Comparison of ENCODE assay signal across 1 cellular context in the genomic region with DNA sequence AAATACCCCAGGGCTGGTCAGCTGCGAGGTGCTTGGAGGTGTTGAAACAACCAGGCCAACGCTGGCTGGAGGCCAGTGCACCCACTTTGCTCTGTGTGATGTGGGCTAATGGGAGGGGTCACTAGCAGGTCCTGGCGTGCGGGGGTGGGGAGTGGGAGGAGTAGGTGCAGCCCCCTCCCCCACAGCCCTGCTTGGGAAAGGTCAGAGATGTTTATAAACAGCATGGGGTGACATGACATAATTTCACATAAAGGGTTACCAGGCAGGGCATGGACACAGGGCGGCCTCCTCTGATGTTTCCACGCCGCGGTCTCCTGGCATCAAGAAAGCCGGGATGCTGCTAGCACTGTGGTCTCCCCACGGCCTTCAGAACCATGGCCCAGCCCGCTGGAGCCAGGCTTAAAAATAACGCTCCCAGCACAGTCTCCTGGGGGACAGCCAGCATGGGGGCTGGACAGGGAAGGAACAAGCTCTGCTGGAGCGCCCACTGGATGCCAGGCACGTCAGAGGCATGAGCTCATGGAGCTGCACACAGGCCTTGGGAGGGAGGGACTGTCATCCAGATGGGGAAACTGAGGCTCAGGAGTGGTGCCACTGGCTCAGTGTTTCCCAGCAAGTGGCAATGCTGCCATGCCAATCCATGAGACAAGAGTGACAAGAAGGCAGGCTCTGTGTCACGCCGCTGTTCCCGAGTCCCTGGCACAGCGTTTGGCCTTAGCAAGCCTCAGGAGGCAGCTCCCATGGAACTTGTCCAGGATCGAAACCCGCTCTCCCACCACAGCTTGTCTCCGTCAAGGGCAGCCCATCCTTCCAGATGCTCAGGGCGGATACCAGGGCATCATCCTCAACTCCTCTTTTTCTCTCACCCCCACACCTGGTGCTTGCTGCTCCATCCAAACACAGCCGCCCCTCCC.
TF ChIP-seq lines count a peak whose summit lies in the region.

No MANE protein-coding gene starts in this region.

TF ChIP-seq in HepG2, 621 proteins besides CTCF, POLR2A, EP300 and RAD21 (continued from another document and continues in another):
- TF ChIP-seq, protein P1, sequence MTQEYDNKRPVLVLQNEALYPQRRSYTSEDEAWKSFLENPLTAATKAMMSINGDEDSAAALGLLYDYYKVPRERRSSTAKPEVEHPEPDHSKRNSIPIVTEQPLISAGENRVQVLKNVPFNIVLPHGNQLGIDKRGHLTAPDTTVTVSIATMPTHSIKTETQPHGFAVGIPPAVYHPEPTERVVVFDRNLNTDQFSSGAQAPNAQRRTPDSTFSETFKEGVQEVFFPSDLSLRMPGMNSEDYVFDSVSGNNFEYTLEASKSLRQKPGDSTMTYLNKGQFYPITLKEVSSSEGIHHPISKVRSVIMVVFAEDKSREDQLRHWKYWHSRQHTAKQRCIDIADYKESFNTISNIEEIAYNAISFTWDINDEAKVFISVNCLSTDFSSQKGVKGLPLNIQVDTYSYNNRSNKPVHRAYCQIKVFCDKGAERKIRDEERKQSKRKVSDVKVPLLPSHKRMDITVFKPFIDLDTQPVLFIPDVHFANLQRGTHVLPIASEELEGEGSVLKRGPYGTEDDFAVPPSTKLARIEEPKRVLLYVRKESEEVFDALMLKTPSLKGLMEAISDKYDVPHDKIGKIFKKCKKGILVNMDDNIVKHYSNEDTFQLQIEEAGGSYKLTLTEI (CRISPR knock-in tag; conservative IDR thresholded peaks at IDR 0.05), result no peak
- TF ChIP-seq ZNF607 (CRISPR knock-in tag; IDR thresholded peaks at IDR 0.05; ENCODE audit: borderline replicate concordance) (peak; percentile 60; the same call in 1 of the 2 replicates), MEF2D (CRISPR knock-in tag; IDR thresholded peaks at IDR 0.05) (peak; percentile 99), STAG1 (CRISPR knock-in tag; IDR thresholded peaks at IDR 0.05) (peak; percentile 51), ZMYM4 (CRISPR knock-in tag; IDR thresholded peaks at IDR 0.05) (peak; percentile 96), ZFP36L1 (CRISPR knock-in tag; IDR thresholded peaks at IDR 0.05) (peak; percentile 96), ZNF180 (CRISPR knock-in tag; IDR thresholded peaks at IDR 0.05; ENCODE audit: borderline replicate concordance, low read depth) (no peak), TEAD2 (CRISPR knock-in tag; IDR thresholded peaks at IDR 0.05) (no peak; the same call in 1 of the 2 replicates), TEAD3 (CRISPR knock-in tag; optimal IDR thresholded peaks at IDR 0.05; ENCODE audit: borderline replicate concordance) (peak; percentile 88), KAT7 (CRISPR knock-in tag; IDR thresholded peaks at IDR 0.05; ENCODE audit: borderline replicate concordance) (peak; percentile 92; the same call in 1 of the 2 replicates), ZNF768 (CRISPR knock-in tag; IDR thresholded peaks at IDR 0.05) (peak; percentile 31), AGO2 (optimal IDR thresholded peaks at IDR 0.05; ENCODE audit: low read depth, low read length) (peak; percentile 86), SALL2 (CRISPR knock-in tag; IDR thresholded peaks at IDR 0.05) (peak; percentile 93), SMAD9 (CRISPR knock-in tag; IDR thresholded peaks at IDR 0.05) (0 out of 2 replicates have a peak, but pooled peaks have one; percentile 71), HMG20B (CRISPR knock-in tag; conservative IDR thresholded peaks at IDR 0.05) (peak; percentile 94), ZSCAN22 (CRISPR knock-in tag; IDR thresholded peaks at IDR 0.05) (0 out of 2 replicates have a peak, but pooled peaks have one; percentile 80), TAF1 (CRISPR knock-in tag; IDR thresholded peaks at IDR 0.05) (peak; percentile 62), SMAD3 (CRISPR knock-in tag; IDR thresholded peaks at IDR 0.05) (peak; percentile 92), MATR3 (CRISPR knock-in tag; IDR thresholded peaks at IDR 0.05) (0 out of 2 replicates have a peak, but pooled peaks have one; percentile 74), ZNF572 (CRISPR knock-in tag; IDR thresholded peaks at IDR 0.05) (no peak), ZSCAN20 (CRISPR knock-in tag; IDR thresholded peaks at IDR 0.05; ENCODE audit: borderline replicate concordance) (peak; percentile 19; the same call in 1 of the 2 replicates), SMARCE1 (IDR thresholded peaks at IDR 0.05; ENCODE audit: borderline replicate concordance) (no peak), KDM1A (CRISPR knock-in tag; IDR thresholded peaks at IDR 0.05) (peak; percentile 72), RXRA (CRISPR knock-in tag; IDR thresholded peaks at IDR 0.05) (peak; percentile 100), AKAP8 (CRISPR knock-in tag; IDR thresholded peaks at IDR 0.05) (peak; percentile 93), ZNF24 (IDR thresholded peaks at IDR 0.05) (no peak), ZNF136 (CRISPR knock-in tag; IDR thresholded peaks at IDR 0.05; ENCODE audit: low read depth) (0 out of 2 replicates have a peak, but pooled peaks have one; percentile 72), CBX5 (CRISPR knock-in tag; IDR thresholded peaks at IDR 0.05; ENCODE audit: borderline replicate concordance) (peak; percentile 99)
- TF ChIP-seq, protein P2, sequence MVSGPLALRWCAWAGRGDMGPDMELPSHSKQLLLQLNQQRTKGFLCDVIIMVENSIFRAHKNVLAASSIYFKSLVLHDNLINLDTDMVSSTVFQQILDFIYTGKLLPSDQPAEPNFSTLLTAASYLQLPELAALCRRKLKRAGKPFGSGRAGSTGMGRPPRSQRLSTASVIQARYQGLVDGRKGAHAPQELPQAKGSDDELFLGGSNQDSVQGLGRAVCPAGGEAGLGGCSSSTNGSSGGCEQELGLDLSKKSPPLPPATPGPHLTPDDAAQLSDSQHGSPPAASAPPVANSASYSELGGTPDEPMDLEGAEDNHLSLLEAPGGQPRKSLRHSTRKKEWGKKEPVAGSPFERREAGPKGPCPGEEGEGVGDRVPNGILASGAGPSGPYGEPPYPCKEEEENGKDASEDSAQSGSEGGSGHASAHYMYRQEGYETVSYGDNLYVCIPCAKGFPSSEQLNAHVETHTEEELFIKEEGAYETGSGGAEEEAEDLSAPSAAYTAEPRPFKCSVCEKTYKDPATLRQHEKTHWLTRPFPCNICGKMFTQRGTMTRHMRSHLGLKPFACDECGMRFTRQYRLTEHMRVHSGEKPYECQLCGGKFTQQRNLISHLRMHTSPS (CRISPR knock-in tag; IDR thresholded peaks at IDR 0.05; ENCODE audit: low read depth), result peak; percentile 99
- TF ChIP-seq, protein P3, sequence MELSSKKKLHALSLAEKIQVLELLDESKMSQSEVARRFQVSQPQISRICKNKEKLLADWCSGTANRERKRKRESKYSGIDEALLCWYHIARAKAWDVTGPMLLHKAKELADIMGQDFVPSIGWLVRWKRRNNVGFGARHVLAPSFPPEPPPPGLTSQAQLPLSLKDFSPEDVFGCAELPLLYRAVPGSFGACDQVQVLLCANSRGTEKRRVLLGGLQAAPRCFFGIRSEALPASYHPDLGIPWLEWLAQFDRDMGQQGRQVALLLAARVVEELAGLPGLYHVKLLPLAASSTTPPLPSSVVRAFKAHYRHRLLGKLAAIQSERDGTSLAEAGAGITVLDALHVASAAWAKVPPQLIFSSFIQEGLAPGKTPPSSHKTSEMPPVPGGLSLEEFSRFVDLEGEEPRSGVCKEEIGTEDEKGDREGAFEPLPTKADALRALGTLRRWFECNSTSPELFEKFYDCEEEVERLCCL (CRISPR knock-in tag; IDR thresholded peaks at IDR 0.05; ENCODE audit: borderline replicate concordance), result peak; percentile 16
- TF ChIP-seq, protein P4, sequence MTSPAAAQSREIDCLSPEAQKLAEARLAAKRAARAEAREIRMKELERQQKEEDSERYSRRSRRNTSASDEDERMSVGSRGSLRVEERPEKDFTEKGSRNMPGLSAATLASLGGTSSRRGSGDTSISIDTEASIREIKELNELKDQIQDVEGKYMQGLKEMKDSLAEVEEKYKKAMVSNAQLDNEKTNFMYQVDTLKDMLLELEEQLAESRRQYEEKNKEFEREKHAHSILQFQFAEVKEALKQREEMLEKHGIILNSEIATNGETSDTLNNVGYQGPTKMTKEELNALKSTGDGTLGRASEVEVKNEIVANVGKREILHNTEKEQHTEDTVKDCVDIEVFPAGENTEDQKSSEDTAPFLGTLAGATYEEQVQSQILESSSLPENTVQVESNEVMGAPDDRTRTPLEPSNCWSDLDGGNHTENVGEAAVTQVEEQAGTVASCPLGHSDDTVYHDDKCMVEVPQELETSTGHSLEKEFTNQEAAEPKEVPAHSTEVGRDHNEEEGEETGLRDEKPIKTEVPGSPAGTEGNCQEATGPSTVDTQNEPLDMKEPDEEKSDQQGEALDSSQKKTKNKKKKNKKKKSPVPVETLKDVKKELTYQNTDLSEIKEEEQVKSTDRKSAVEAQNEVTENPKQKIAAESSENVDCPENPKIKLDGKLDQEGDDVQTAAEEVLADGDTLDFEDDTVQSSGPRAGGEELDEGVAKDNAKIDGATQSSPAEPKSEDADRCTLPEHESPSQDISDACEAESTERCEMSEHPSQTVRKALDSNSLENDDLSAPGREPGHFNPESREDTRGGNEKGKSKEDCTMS (CRISPR knock-in tag; conservative IDR thresholded peaks at IDR 0.05), result no peak
- TF ChIP-seq, protein P5, sequence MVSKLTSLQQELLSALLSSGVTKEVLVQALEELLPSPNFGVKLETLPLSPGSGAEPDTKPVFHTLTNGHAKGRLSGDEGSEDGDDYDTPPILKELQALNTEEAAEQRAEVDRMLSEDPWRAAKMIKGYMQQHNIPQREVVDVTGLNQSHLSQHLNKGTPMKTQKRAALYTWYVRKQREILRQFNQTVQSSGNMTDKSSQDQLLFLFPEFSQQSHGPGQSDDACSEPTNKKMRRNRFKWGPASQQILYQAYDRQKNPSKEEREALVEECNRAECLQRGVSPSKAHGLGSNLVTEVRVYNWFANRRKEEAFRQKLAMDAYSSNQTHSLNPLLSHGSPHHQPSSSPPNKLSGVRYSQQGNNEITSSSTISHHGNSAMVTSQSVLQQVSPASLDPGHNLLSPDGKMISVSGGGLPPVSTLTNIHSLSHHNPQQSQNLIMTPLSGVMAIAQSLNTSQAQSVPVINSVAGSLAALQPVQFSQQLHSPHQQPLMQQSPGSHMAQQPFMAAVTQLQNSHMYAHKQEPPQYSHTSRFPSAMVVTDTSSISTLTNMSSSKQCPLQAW (CRISPR knock-in tag; IDR thresholded peaks at IDR 0.05), result peak; percentile 84
- TF ChIP-seq, protein P6, sequence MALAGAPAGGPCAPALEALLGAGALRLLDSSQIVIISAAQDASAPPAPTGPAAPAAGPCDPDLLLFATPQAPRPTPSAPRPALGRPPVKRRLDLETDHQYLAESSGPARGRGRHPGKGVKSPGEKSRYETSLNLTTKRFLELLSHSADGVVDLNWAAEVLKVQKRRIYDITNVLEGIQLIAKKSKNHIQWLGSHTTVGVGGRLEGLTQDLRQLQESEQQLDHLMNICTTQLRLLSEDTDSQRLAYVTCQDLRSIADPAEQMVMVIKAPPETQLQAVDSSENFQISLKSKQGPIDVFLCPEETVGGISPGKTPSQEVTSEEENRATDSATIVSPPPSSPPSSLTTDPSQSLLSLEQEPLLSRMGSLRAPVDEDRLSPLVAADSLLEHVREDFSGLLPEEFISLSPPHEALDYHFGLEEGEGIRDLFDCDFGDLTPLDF (CRISPR knock-in tag; IDR thresholded peaks at IDR 0.05), result no peak; the same call in 1 of the 2 replicates
- TF ChIP-seq, protein P7, sequence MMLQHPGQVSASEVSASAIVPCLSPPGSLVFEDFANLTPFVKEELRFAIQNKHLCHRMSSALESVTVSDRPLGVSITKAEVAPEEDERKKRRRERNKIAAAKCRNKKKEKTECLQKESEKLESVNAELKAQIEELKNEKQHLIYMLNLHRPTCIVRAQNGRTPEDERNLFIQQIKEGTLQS (CRISPR knock-in tag; IDR thresholded peaks at IDR 0.05), result peak; percentile 82
- TF ChIP-seq, protein P8, sequence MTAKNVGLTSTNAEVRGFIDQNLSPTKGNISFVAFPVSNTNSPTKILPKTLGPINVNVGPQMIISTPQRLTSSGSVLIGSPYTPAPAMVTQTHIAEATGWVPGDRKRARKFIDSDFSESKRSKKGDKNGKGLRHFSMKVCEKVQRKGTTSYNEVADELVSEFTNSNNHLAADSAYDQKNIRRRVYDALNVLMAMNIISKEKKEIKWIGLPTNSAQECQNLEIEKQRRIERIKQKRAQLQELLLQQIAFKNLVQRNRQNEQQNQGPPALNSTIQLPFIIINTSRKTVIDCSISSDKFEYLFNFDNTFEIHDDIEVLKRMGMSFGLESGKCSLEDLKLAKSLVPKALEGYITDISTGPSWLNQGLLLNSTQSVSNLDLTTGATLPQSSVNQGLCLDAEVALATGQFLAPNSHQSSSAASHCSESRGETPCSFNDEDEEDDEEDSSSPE (CRISPR knock-in tag; IDR thresholded peaks at IDR 0.05), result peak; percentile 42
- TF ChIP-seq, protein P9, sequence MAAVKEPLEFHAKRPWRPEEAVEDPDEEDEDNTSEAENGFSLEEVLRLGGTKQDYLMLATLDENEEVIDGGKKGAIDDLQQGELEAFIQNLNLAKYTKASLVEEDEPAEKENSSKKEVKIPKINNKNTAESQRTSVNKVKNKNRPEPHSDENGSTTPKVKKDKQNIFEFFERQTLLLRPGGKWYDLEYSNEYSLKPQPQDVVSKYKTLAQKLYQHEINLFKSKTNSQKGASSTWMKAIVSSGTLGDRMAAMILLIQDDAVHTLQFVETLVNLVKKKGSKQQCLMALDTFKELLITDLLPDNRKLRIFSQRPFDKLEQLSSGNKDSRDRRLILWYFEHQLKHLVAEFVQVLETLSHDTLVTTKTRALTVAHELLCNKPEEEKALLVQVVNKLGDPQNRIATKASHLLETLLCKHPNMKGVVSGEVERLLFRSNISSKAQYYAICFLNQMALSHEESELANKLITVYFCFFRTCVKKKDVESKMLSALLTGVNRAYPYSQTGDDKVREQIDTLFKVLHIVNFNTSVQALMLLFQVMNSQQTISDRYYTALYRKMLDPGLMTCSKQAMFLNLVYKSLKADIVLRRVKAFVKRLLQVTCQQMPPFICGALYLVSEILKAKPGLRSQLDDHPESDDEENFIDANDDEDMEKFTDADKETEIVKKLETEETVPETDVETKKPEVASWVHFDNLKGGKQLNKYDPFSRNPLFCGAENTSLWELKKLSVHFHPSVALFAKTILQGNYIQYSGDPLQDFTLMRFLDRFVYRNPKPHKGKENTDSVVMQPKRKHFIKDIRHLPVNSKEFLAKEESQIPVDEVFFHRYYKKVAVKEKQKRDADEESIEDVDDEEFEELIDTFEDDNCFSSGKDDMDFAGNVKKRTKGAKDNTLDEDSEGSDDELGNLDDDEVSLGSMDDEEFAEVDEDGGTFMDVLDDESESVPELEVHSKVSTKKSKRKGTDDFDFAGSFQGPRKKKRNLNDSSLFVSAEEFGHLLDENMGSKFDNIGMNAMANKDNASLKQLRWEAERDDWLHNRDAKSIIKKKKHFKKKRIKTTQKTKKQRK (IDR thresholded peaks at IDR 0.05; ENCODE audit: low read length), result no peak
